In the genomic region with DNA sequence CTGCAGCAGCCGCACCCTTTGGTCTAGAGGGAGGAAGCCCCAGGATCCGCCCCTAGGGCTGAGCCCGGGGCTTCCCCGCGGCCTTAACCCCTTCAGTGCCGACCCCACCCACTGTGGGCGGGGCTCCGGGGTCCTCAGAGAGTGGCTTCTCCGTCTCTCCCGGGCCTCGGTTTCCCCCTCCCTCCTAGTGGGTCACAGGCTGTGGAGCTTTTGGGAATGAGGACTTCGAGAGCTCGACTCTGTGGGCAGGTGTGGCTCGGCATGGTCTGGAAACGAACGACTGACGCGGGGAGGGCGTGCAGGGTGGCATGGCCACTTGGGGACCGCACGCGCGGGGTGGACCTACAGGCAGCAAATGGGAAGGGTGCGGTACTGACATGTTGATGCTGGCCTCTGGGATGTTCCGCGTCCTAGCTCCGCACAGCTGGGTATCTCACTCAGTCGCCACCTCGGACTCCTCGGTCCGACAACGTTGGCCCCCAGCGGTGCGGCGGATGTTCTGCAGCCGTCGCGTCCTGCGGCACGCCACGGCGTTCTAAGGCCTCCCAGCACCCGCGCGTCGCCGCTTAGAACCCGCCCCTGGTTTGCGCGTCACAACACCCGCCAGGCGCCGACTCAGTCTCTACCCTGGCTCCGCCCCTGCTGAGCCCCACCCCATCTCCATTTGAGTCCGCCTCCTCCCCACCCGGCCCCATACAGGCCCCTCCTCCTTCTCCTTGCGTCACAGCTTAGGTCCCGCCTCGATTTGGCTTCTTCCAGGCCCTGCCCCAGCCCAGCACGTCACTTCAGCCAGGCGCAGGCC, we compare ENCODE assay signal across 8 cellular contexts. TPM values are rescaled to one million over a fixed set of nuclear protein-coding genes. Genes with fewer than 3 reads are reported as not detected.
A peak's percentile ranks its signal among the peaks of the same experiment; 100 is the strongest.
DNase-seq lines count a peak whose midpoint lies in the region; ATAC-seq and TF ChIP-seq lines count a peak whose summit lies in the region.

A gene with protein sequence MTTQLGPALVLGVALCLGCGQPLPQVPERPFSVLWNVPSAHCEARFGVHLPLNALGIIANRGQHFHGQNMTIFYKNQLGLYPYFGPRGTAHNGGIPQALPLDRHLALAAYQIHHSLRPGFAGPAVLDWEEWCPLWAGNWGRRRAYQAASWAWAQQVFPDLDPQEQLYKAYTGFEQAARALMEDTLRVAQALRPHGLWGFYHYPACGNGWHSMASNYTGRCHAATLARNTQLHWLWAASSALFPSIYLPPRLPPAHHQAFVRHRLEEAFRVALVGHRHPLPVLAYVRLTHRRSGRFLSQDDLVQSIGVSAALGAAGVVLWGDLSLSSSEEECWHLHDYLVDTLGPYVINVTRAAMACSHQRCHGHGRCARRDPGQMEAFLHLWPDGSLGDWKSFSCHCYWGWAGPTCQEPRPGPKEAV (minus strand): TSS at position 570 of the 802 bp plus-strand sequence. CDS start 3,803 bp downstream, outside the sequence.
A gene with protein sequence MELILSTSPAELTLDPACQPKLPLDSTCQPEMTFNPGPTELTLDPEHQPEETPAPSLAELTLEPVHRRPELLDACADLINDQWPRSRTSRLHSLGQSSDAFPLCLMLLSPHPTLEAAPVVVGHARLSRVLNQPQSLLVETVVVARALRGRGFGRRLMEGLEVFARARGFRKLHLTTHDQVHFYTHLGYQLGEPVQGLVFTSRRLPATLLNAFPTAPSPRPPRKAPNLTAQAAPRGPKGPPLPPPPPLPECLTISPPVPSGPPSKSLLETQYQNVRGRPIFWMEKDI (minus strand): TSS at position 570 of the 802 bp plus-strand sequence. CDS start 1,942 bp downstream, outside the sequence.

- H3K4me3 ChIP-seq in GM12865 (ENCODE audit: low read depth, low read length) (peak within 1 kb of the TSS; percentile 67), SU-DHL-6 (ENCODE audit: insufficient read depth, low read length, poor library complexity, severe bottlenecking) (peak within 1 kb of the TSS; percentile 81), trophoblast cell (ENCODE audit: low read depth, low read length) (peak within 1 kb of the TSS; percentile 85)

- peak within 1 kb of the TSS; percentile 81 for H2AK5ac ChIP-seq in trophoblast cell (ENCODE audit: low read length)

- peak within 1 kb of the TSS; percentile 99 for H3K27ac Mint-ChIP-seq in type B pancreatic cell

- H2BK120ac ChIP-seq in trophoblast cell (ENCODE audit: insufficient read depth, low read length, poor library complexity): peak within 1 kb of the TSS; percentile 65

- peak within 1 kb of the TSS; percentile 74 for H2BK12ac ChIP-seq in trophoblast cell (ENCODE audit: low read length)

- H3K36me3 ChIP-seq in SU-DHL-6 (ENCODE audit: low read length): no peaks in the 10 kb centered on the region
- peaks cover 4 to 5% of the 10 kb centered on the region in 2 experiments for H3K36me3 ChIP-seq in trophoblast cell (ENCODE audit: control insufficient read depth in 1 of 2, insufficient read depth in 2 of 2, low read length in 2 of 2)

- peaks cover 19 to 24% of the 10 kb centered on the region in 2 experiments for H3K4me1 ChIP-seq in trophoblast cell (ENCODE audit: control insufficient read depth in 1 of 2, insufficient read depth in 2 of 2, low read length in 2 of 2)

- H3K9me3 ChIP-seq in SU-DHL-6 (ENCODE audit: insufficient read depth, low read length) (no peaks in the 10 kb centered on the region), trophoblast cell (ENCODE audit: insufficient read depth, low read depth, low read length) (peaks cover 2% of the 10 kb centered on the region)

- no peaks in the 10 kb centered on the region for H3K9me2 ChIP-seq in SU-DHL-6 (replicated peaks; ENCODE audit: insufficient read depth, low read length)

- H3K27ac ChIP-seq in SU-DHL-6 (ENCODE audit: low read depth, low read length): peak within 1 kb of the TSS; percentile 45
- H3K27ac ChIP-seq in trophoblast cell (ENCODE audit: low read depth, low read length): peak within 1 kb of the TSS; percentile 69

- H3K4me1 Mint-ChIP-seq in type B pancreatic cell (ENCODE audit: unreplicated experiment): peaks cover 18% of the 10 kb centered on the region

- H3K9me3 Mint-ChIP-seq in type B pancreatic cell: no peaks in the 10 kb centered on the region

- no peaks in the 10 kb centered on the region for H3K27me3 ChIP-seq in SU-DHL-6 (ENCODE audit: low read length)
- no peaks in the 10 kb centered on the region for H3K27me3 ChIP-seq in trophoblast cell (ENCODE audit: insufficient read depth, low read length)

- H4K20me1 ChIP-seq in SU-DHL-6 (ENCODE audit: low read depth, low read length): no peaks in the 10 kb centered on the region

- peak within 1 kb of the TSS; percentile 79 for H3K4me2 ChIP-seq in SU-DHL-6 (ENCODE audit: low read depth, low read length, poor library complexity, severe bottlenecking)
- H3K4me2 ChIP-seq in trophoblast cell (ENCODE audit: low read length): peak within 1 kb of the TSS; percentile 75

- H3K18ac ChIP-seq in trophoblast cell (ENCODE audit: low read length): peak within 1 kb of the TSS; percentile 49

- H3F3A ChIP-seq in SU-DHL-6 (ENCODE audit: insufficient read depth): no peaks in the 10 kb centered on the region

- H2BK5ac ChIP-seq in trophoblast cell (ENCODE audit: low read depth, low read length, poor library complexity): peak within 1 kb of the TSS; percentile 37

- H3K79me1 ChIP-seq in trophoblast cell (ENCODE audit: low read length): peaks cover 24% of the 10 kb centered on the region

- DNase-seq in GM12865 (ENCODE audit: low read depth) (peak; percentile 100), NCI-H1105 (lab: John Stamatoyannopoulos, UW) (peak; percentile 89), Right ventricle myocardium superior (peak; percentile 100), trophoblast cell (peak; percentile 99), type B pancreatic cell (ENCODE audit: extremely low spot score, unreplicated experiment) (peak; percentile 99)
- DNase-seq in activated naive CD8-positive, alpha-beta T cell treated with anti-CD3 and anti-CD28 coated beads, Interleukin-2, amount 50 U/mL, for 16 hours (ENCODE audit: low read depth, low spot score): peak; percentile 99

- peak within 1 kb of the TSS; percentile 83 for H3K14ac ChIP-seq in trophoblast cell (ENCODE audit: low read length)

- no peaks in the 10 kb centered on the region for H3K27me3 Mint-ChIP-seq in type B pancreatic cell

- no peaks in the 10 kb centered on the region for H3K36me3 Mint-ChIP-seq in type B pancreatic cell

- H4K12ac ChIP-seq in trophoblast cell (ENCODE audit: low read depth, low read length): peak within 1 kb of the TSS; percentile 31

- H3K9ac ChIP-seq in SU-DHL-6 (ENCODE audit: low read length) (peak within 1 kb of the TSS; percentile 74), trophoblast cell (ENCODE audit: low read length) (peak within 1 kb of the TSS; percentile 73)

- H3K79me2 ChIP-seq in SU-DHL-6 (ENCODE audit: insufficient read depth, low read length): no peaks in the 10 kb centered on the region
- H3K79me2 ChIP-seq in trophoblast cell (ENCODE audit: control insufficient read depth, insufficient read depth, low read length, poor library complexity): peaks cover 3% of the 10 kb centered on the region

- peak within 1 kb of the TSS; percentile 90 for H4K91ac ChIP-seq in trophoblast cell (ENCODE audit: low read depth, low read length)

- H3K4me3 Mint-ChIP-seq in type B pancreatic cell: peak within 1 kb of the TSS; percentile 98

- WGBS in trophoblast cell (ENCODE audit: extremely low coverage, insufficient coverage, insufficient read length): no CpG with 5 or more reads among the region's 61 CpGs

- H3K4ac ChIP-seq in trophoblast cell (ENCODE audit: low read depth, low read length): peak within 1 kb of the TSS; percentile 14

- TF ChIP-seq CTCF in GM12865 (IDR thresholded peaks at IDR 0.05; ENCODE audit: insufficient read depth, low read depth, low read length, missing control alignments) (peak; percentile 27), SU-DHL-6 (IDR thresholded peaks at IDR 0.05; ENCODE audit: insufficient read depth, low read length, poor library complexity, severe bottlenecking) (peak; percentile 18), type B pancreatic cell (conservative IDR thresholded peaks at IDR 0.05) (peak; percentile 64)

- ATAC-seq in HG02642 (IDR thresholded peaks at IDR 0.05; ENCODE audit: poor library complexity, unreplicated experiment) (peak; percentile 80), Right ventricle myocardium superior (ENCODE audit: poor library complexity) (peak; percentile 89)

- intact Hi-C loops in Right ventricle myocardium superior (cut with DNase I): no loop called here

- H2AFZ ChIP-seq in SU-DHL-6 (ENCODE audit: low read depth, low read length, severe bottlenecking) (peak within 1 kb of the TSS; percentile 89), trophoblast cell (ENCODE audit: insufficient read depth, low read length, poor library complexity) (peak within 1 kb of the TSS; percentile 66)

- no peak within 1 kb of the TSS for H3K23ac ChIP-seq in trophoblast cell (ENCODE audit: low read length)

- peak within 1 kb of the TSS; percentile 82 for H4K8ac ChIP-seq in trophoblast cell (ENCODE audit: low read depth, low read length)

RNA-seq across cellular contexts. Expression of the first gene that starts in this region (rescaled TPM):
- 1.2 TPM for total RNA-seq in Right ventricle myocardium superior
- polyA plus RNA-seq in trophoblast cell (2013): 10.8 and 11.2 TPM in 2 replicates
- 2.9 and 4.0 TPM in 2 replicates for total RNA-seq in type B pancreatic cell (ENCODE audit: low replicate concordance)

RNA-seq across cellular contexts. Expression of the second gene that starts in this region (rescaled TPM):
- 6.3 TPM for total RNA-seq in Right ventricle myocardium superior
- 17.6 and 17.7 TPM in 2 replicates for polyA plus RNA-seq in trophoblast cell (2013)
- 12.9 and 13.0 TPM in 2 replicates for total RNA-seq in type B pancreatic cell (ENCODE audit: low replicate concordance)

Comparison
In these comparisons a context has a peak if more than half of its experiments do, and no peak if none do; other contexts are left out.
1. Peak in every context shown above with its lines: DNase-seq, ATAC-seq, H3K4me3 ChIP-seq and H3K27ac ChIP-seq.